In the genomic region with DNA sequence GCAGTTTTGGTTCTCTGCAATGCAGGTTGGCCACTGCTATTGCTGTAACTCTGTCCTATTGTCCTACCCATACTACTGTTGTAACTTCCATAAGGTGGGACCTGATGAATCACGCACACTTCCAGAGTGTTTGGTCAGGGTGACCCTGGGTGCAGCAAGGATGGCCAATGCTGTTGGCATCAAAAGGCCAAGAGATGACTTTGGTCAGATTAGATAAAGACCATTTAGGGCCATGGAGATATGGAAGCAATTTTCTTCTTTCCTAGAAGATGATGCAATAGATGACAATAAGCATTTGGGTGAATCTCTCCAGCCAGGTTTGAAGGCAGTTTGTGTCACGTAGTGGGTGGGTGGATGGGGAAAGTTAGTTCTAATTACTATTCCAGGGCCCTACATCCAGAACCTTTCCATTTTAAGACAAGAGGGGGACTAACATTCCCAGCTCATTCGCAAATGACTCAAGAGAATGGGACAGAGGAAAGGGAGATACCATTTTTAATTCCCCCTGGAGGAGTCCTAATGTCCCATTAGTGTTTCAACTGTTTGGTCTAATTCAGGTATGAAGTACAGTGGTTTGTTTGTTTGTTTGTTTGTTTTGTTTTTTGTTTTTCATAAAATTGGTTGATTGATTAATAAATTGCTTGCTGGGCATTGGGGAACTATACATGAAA, we compare ENCODE assay signal across 22 cellular contexts. TPM values are rescaled to one million over a fixed set of nuclear protein-coding genes. Genes with fewer than 3 reads are reported as not detected.
"Had no signal": no experiment of that assay in that cellular context is flagged by ENCODE, and none has a peak within 500 bp of the region (broad histone marks: within the 10 kb centered on the region; RNA-seq: fewer than 3 reads in every experiment).

No MANE protein-coding gene starts in this region.

- H3K79me2 ChIP-seq: parathyroid adenoma had no signal

- H3K27ac Mint-ChIP-seq: activated naive CD4-positive, alpha-beta T cell treated with anti-CD3 and anti-CD28 coated beads, Interleukin-2, amount 50 U/mL, for 72 hours; activated T-cell treated with anti-CD3 and anti-CD28 coated beads, Interleukin-2, amount 50 U/mL, for 24 hours; activated T-helper 17 cell treated with anti-CD3 and anti-CD28 coated beads, Interleukin-2, amount 50 U/mL, for 72 hours; brain; memory B cell had no signal

- H3K4me3 Mint-ChIP-seq: activated T-cell treated with anti-CD3 and anti-CD28 coated beads, Interleukin-2, amount 50 U/mL, for 24 hours; activated T-helper 17 cell treated with anti-CD3 and anti-CD28 coated beads, Interleukin-2, amount 50 U/mL, for 72 hours; brain; stimulated activated naive CD8-positive, alpha-beta T cell treated with anti-CD3 and anti-CD28 coated beads, Interleukin-15, amount 100 ng/mL, for 72 hours had no signal

- DNase-seq: activated CD4-positive, alpha-beta T cell treated with anti-CD3 and anti-CD28 coated beads for 1 hour; activated CD4-positive, alpha-beta T cell treated with anti-CD3 and anti-CD28 coated beads, Interleukin-2, amount 50 U/mL, for 1 hour; activated T-cell treated with anti-CD3 and anti-CD28 coated beads, Interleukin-2, amount 50 U/mL, for 24 hours; caudate nucleus; dermis blood vessel endothelial cell; effector CD8-positive, alpha-beta T cell; gastrocnemius medialis; hippocampal formation; nucleus accumbens; stimulated activated CD4-positive, alpha-beta T cell treated with anti-CD3 and anti-CD28 coated beads, Interleukin-12 subunit alpha, Interleukin-12 subunit beta, amount 100 ng/mL, for 4 hours; stimulated activated naive CD8-positive, alpha-beta T cell treated with anti-CD3 and anti-CD28 coated beads, Interleukin-15, amount 100 ng/mL, for 72 hours; WERI-Rb-1 had no signal

- H3K4me1 ChIP-seq: gastrocnemius medialis, parathyroid adenoma had no signal

- H2AFZ ChIP-seq: parathyroid adenoma had no signal

- H3K36me3 Mint-ChIP-seq: activated naive CD4-positive, alpha-beta T cell treated with anti-CD3 and anti-CD28 coated beads, Interleukin-2, amount 50 U/mL, for 72 hours; brain; memory B cell had no signal

- ATAC-seq: activated naive CD4-positive, alpha-beta T cell treated with anti-CD3 and anti-CD28 coated beads, Interleukin-2, amount 50 U/mL, for 72 hours; activated T-helper 17 cell treated with anti-CD3 and anti-CD28 coated beads, Interleukin-2, amount 50 U/mL, for 72 hours; gastrocnemius medialis; stimulated activated naive CD8-positive, alpha-beta T cell treated with anti-CD3 and anti-CD28 coated beads, Interleukin-15, amount 100 ng/mL, for 72 hours had no signal

- H3K9me3 Mint-ChIP-seq: activated naive CD4-positive, alpha-beta T cell treated with anti-CD3 and anti-CD28 coated beads, Interleukin-2, amount 50 U/mL, for 72 hours; activated T-cell treated with anti-CD3 and anti-CD28 coated beads, Interleukin-2, amount 50 U/mL, for 24 hours; activated T-helper 17 cell treated with anti-CD3 and anti-CD28 coated beads, Interleukin-2, amount 50 U/mL, for 72 hours; brain; memory B cell; stimulated activated naive CD8-positive, alpha-beta T cell treated with anti-CD3 and anti-CD28 coated beads, Interleukin-15, amount 100 ng/mL, for 72 hours had no signal

- H3K27ac ChIP-seq: parathyroid adenoma, tibial artery, WERI-Rb-1 had no signal

- H3K9ac ChIP-seq: parathyroid adenoma had no signal

- H3K4me3 ChIP-seq: esophagus muscularis mucosa, gastrocnemius medialis, mucosa of descending colon, tibial artery had no signal

- H3K36me3 ChIP-seq: esophagus muscularis mucosa, gastrocnemius medialis, tibial artery, WERI-Rb-1 had no signal

- FAIRE-seq: TTC549 had no signal

- H3K9me3 ChIP-seq: esophagus muscularis mucosa, gastrocnemius medialis, mucosa of descending colon, tibial artery had no signal

- H3K4me1 Mint-ChIP-seq: activated T-helper 17 cell treated with anti-CD3 and anti-CD28 coated beads, Interleukin-2, amount 50 U/mL, for 72 hours had no signal

- H3K27me3 ChIP-seq: esophagus muscularis mucosa, gastrocnemius medialis, tibial artery had no signal

RNA-seq across cellular contexts. Expression of a gene that starts 35.6 kb away (rescaled TPM):
- total RNA-seq: pulmonary artery endothelial cell had no signal
